26 cellular contexts compared by ENCODE assay signal in the genomic region with DNA sequence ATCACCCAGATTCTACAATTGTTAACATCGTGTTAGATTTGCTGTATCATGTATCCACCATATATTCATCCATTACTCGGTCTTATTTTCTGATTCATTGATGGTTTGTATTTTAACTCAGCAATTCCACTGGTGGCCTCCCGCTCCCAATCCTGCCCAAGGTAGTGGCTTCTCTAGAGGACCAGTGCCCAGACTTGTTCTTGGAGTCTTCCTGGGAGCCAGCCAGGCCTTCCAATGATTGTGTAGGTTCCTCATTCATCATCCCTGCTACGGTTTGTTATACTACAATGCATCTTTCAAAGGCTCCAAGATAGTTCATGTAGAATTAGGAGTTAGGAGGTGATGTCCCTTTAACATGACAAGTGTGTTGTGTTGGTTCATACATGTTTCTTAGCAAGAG.
A peak's percentile ranks its signal among the peaks of the same experiment; 100 is the strongest.
DNase-seq lines count a peak whose midpoint lies in the region; ATAC-seq, FAIRE-seq and TF ChIP-seq lines count a peak whose summit lies in the region.
"Had no signal": no experiment of that assay in that cellular context is flagged by ENCODE, and none has a peak within 500 bp of the region (broad histone marks: within the 10 kb centered on the region; RNA-seq: fewer than 3 reads in every experiment).

No MANE protein-coding gene starts in this region.

- TF ChIP-seq EP300 in HepG2 (IDR thresholded peaks at IDR 0.05; ENCODE audit: low read depth in 2 of 2, low read length in 2 of 2), result no peak
- no peak for TF ChIP-seq EP300 in HepG2 (CRISPR knock-in tag; IDR thresholded peaks at IDR 0.05; ENCODE audit: borderline replicate concordance)

- FAIRE-seq in keratinocyte (lab: Jason Lieb, UNC) (peak; percentile 90), HepG2 (lab: Jason Lieb, UNC) (no peak)
- FAIRE-seq: A204.1, D721Med, GM12878, GM19239, H54 had no signal

- TF ChIP-seq POLR2A in breast epithelium (IDR thresholded peaks at IDR 0.05) (no peak), HepG2 (IDR thresholded peaks at IDR 0.05; ENCODE audit: insufficient read depth in 1 of 2, low read depth in 2 of 2, low read length in 2 of 2) (no peak)

- peak overlapping the region; percentile 83 for H2AFZ ChIP-seq in mammary epithelial cell (ENCODE audit: low read depth, low read length)
- H2AFZ ChIP-seq in keratinocyte (ENCODE audit: control insufficient read depth, low read length), result no peak overlapping the region
- no peak overlapping the region for H2AFZ ChIP-seq in HepG2 (ENCODE audit: low read length)

- BruUV-seq in MCF 10A (replicated peaks; lab: Mats Ljungman, UMichigan) (no TSS peak), mammary epithelial cell (replicated peaks; lab: Mats Ljungman, UMichigan) (no TSS peak), HepG2 (replicated peaks; lab: Mats Ljungman, UMichigan) (no TSS peak)

- no peaks in the 10 kb centered on the region for H3K9me1 ChIP-seq in keratinocyte (ENCODE audit: control insufficient read depth, extremely low read depth, insufficient read depth, low read length)

- H3K4me2 ChIP-seq in mammary epithelial cell (ENCODE audit: insufficient read depth, low read depth, low read length), result peak overlapping the region; percentile 13
- H3K4me2 ChIP-seq in keratinocyte (ENCODE audit: control insufficient read depth, extremely low read depth, insufficient read depth, low read depth, low read length), result peak overlapping the region; percentile 20
- H3K4me2 ChIP-seq in HepG2 (ENCODE audit: low read depth, low read length), result no peak overlapping the region
- H3K4me2 ChIP-seq: BLaER1 had no signal

- H3K36me3 ChIP-seq in breast epithelium, result no peaks in the 10 kb centered on the region
- no peaks in the 10 kb centered on the region for H3K36me3 ChIP-seq in mammary epithelial cell (ENCODE audit: insufficient read depth, low read length)
- H3K36me3 ChIP-seq in keratinocyte (ENCODE audit: control insufficient read depth in 2 of 2, extremely low read depth in 1 of 2, insufficient read depth in 2 of 2, low read length in 2 of 2), result no peaks in the 10 kb centered on the region
- H3K36me3 ChIP-seq in HepG2 (replicated peaks in 1 of 2; ENCODE audit: control insufficient read depth in 1 of 2, insufficient read depth in 2 of 2, low read length in 2 of 2), result no peaks in the 10 kb centered on the region
- H3K36me3 ChIP-seq: BLaER1, HAP-1 had no signal

- H3K36me3 Mint-ChIP-seq in MCF 10A (ENCODE audit: insufficient read depth, unreplicated experiment), result peaks cover 4% of the 10 kb centered on the region
- H3K36me3 Mint-ChIP-seq: CD8-positive, alpha-beta memory T cell had no signal

- H3K4me1 Mint-ChIP-seq in MCF 10A (ENCODE audit: insufficient read depth, unreplicated experiment), result peaks cover 12% of the 10 kb centered on the region
- H3K4me1 Mint-ChIP-seq: B cell; CD8-positive, alpha-beta memory T cell had no signal

- H3K9ac ChIP-seq in mammary epithelial cell (ENCODE audit: insufficient read depth, low read length), result no peak overlapping the region
- H3K9ac ChIP-seq in keratinocyte (ENCODE audit: control insufficient read depth, extremely low read depth, insufficient read depth, low read length), result no peak overlapping the region
- H3K9ac ChIP-seq in HepG2 (ENCODE audit: insufficient read depth, low read depth, low read length), result no peak overlapping the region
- H3K9ac ChIP-seq: BLaER1 had no signal

- H3K4me3 ChIP-seq in breast epithelium, result no peak overlapping the region
- no peak overlapping the region for H3K4me3 ChIP-seq in mammary epithelial cell (replicated peaks in 1 of 3; ENCODE audit: insufficient read depth in 1 of 3, low read depth in 2 of 3, low read length in 3 of 3)
- no peak overlapping the region for H3K4me3 ChIP-seq in keratinocyte (ENCODE audit: control insufficient read depth in 2 of 3, extremely low read depth in 1 of 3, insufficient read depth in 2 of 3, low read depth in 1 of 3, low read length in 3 of 3)
- H3K4me3 ChIP-seq in HepG2 (replicated peaks in 1 of 3; ENCODE audit: insufficient read depth in 1 of 3, low read depth in 2 of 3, low read length in 3 of 3), result no peak overlapping the region
- H3K4me3 ChIP-seq: BLaER1, GM12878, HAP-1 had no signal

- DNase-seq in MCF 10A (ENCODE audit: unreplicated experiment), result peak; percentile 34
- no peak for DNase-seq in breast epithelium (ENCODE audit: low spot score in 2 of 2)
- peak; percentile 87 for DNase-seq in mammary epithelial cell
- DNase-seq in epithelial cell of prostate (ENCODE audit: low read depth, low spot score), result peak; percentile 44
- DNase-seq in keratinocyte (ENCODE audit: low read depth, low spot score), result peak; percentile 56
- DNase-seq in HepG2 (ENCODE audit: low spot score), result no peak
- no peak for DNase-seq in HuH-7.5 (ENCODE audit: low spot score)
- no peak for DNase-seq in CD1c-positive myeloid dendritic cell (ENCODE audit: extremely low spot score)
- DNase-seq: CD4-positive, alpha-beta T cell; CD8-positive, alpha-beta memory T cell; DMS 273 treated with DMSO at 0.1 percent for 48 hours; DMS79; EL; GDM1; GOT3; HFFc6 had no signal

- intact Hi-C loops in MCF 10A (cut with micrococcal nuclease) (no loop called here), breast epithelium (cut with DNase I; ENCODE audit: low total_unique reads) (no loop called here), mammary epithelial cell (cut with micrococcal nuclease) (loop anchor here (5.0 kb wide), 2 partner anchors 82 to 97 kb away; no protein-coding TSS in a partner anchor), HepG2 (cut with micrococcal nuclease; ENCODE audit: unreplicated experiment) (no loop called here)

- no peak overlapping the region for H3K27ac Mint-ChIP-seq in MCF 10A (ENCODE audit: low read depth, unreplicated experiment)
- H3K27ac Mint-ChIP-seq: B cell; CD4-positive, alpha-beta T cell; CD8-positive, alpha-beta memory T cell; HFFc6 had no signal

- TF ChIP-seq RAD21 in HepG2 (CRISPR knock-in tag; IDR thresholded peaks at IDR 0.05), result no peak

- H4K20me1 ChIP-seq in mammary epithelial cell (ENCODE audit: insufficient read depth, low read length), result no peaks in the 10 kb centered on the region
- no peaks in the 10 kb centered on the region for H4K20me1 ChIP-seq in keratinocyte (ENCODE audit: control insufficient read depth, extremely low read depth, insufficient read depth, low read length)
- no peaks in the 10 kb centered on the region for H4K20me1 ChIP-seq in HepG2 (ENCODE audit: insufficient read depth, low read length)
- H4K20me1 ChIP-seq: BLaER1 had no signal

- H3K79me2 ChIP-seq in mammary epithelial cell (ENCODE audit: insufficient read depth, low read length) (no peaks in the 10 kb centered on the region), keratinocyte (ENCODE audit: control insufficient read depth, insufficient read depth, low read length) (no peaks in the 10 kb centered on the region), HepG2 (ENCODE audit: insufficient read depth, low read length) (no peaks in the 10 kb centered on the region)

- H3K27ac ChIP-seq in breast epithelium, result no peak overlapping the region
- peak overlapping the region; percentile 33 for H3K27ac ChIP-seq in mammary epithelial cell (ENCODE audit: insufficient read depth, low read depth, low read length)
- peak overlapping the region; percentile 41 for H3K27ac ChIP-seq in epithelial cell of prostate
- no peak overlapping the region for H3K27ac ChIP-seq in keratinocyte (ENCODE audit: control insufficient read depth, insufficient read depth, low read length)
- no peak overlapping the region for H3K27ac ChIP-seq in HepG2 (ENCODE audit: extremely low read length, insufficient read depth, low read length)
- H3K27ac ChIP-seq: 22Rv1, BLaER1, C4-2B had no signal

- TF ChIP-seq CTCF in MCF 10A (IDR thresholded peaks at IDR 0.05; ENCODE audit: unreplicated experiment) (no peak), breast epithelium (IDR thresholded peaks at IDR 0.05) (no peak), mammary epithelial cell (conservative IDR thresholded peaks at IDR 0.05 in 1 of 2, IDR thresholded peaks at IDR 0.05 in 1 of 2; ENCODE audit: extremely low read depth in 1 of 2, insufficient read depth in 1 of 2, low read depth in 1 of 2, low read length in 2 of 2) (no peak), keratinocyte (optimal IDR thresholded peaks at IDR 0.05 in 1 of 3, IDR thresholded peaks at IDR 0.05 in 1 of 3, conservative IDR thresholded peaks at IDR 0.05 in 1 of 3; ENCODE audit: extremely low read depth in 1 of 3, insufficient read depth in 2 of 3, low read length in 3 of 3) (no peak), HepG2 (CRISPR knock-in tag; IDR thresholded peaks at IDR 0.05) (no peak)

- dilution Hi-C loops in mammary epithelial cell (cut with HindIII; ENCODE audit: low sequenced_read_pairs) (no loop called here), keratinocyte (cut with MboI; ENCODE audit: extremely low pct_ligation_motif_present, low sequenced_read_pairs) (no loop called here)

- POLR2A ChIA-PET in MCF 10A (lab: Yijun Ruan, JAX) (no interaction called here), HepG2 (lab: Yijun Ruan, JAX) (no interaction called here)

- H3K9me3 Mint-ChIP-seq in MCF 10A (ENCODE audit: unreplicated experiment), result no peaks in the 10 kb centered on the region
- H3K9me3 Mint-ChIP-seq: CD4-positive, alpha-beta T cell had no signal

- H3K27me3 ChIP-seq in breast epithelium (no peaks in the 10 kb centered on the region), mammary epithelial cell (ENCODE audit: insufficient read depth, low read length) (no peaks in the 10 kb centered on the region), keratinocyte (ENCODE audit: control insufficient read depth, extremely low read depth, insufficient read depth, low read length) (no peaks in the 10 kb centered on the region), HepG2 (ENCODE audit: control insufficient read depth in 1 of 2, insufficient read depth in 2 of 2, low read length in 2 of 2) (no peaks in the 10 kb centered on the region)
- H3K27me3 ChIP-seq: BLaER1 had no signal

- in situ Hi-C loops in mammary epithelial cell (cut with MboI; ENCODE audit: low sequenced_read_pairs in 2 of 2) (loop anchor here in 1 of 2 donors (25.0 kb wide), 2 partner anchors 197 to 722 kb away; no protein-coding TSS in a partner anchor), HepG2 (cut with HindIII; ENCODE audit: extremely low pct_ligation_motif_present, low pct_unique_long_range_greater_than_20kb) (no loop called here)

- CTCF ChIA-PET in MCF 10A (lab: Yijun Ruan, JAX), result no interaction called here
- CTCF ChIA-PET in mammary epithelial cell (lab: Charles Lee; ENCODE audit: low non-redundant PET), result no interaction called here
- CTCF ChIA-PET in HepG2 (lab: Yijun Ruan, JAX; ENCODE audit: low intra/inter-chr PET ratio, low total read pairs), result no interaction called here

- H3K27me3 Mint-ChIP-seq in MCF 10A (ENCODE audit: insufficient read depth, unreplicated experiment), result no peaks in the 10 kb centered on the region
- H3K27me3 Mint-ChIP-seq: B cell; CD4-positive, alpha-beta T cell had no signal

- ATAC-seq in HepG2, result no peak
- ATAC-seq: GM12878 had no signal

- no peaks in the 10 kb centered on the region for H3K4me1 ChIP-seq in breast epithelium
- peaks cover 81% of the 10 kb centered on the region for H3K4me1 ChIP-seq in mammary epithelial cell (ENCODE audit: insufficient read depth, low read length)
- H3K4me1 ChIP-seq in keratinocyte (ENCODE audit: control insufficient read depth, extremely low read depth, insufficient read depth, low read length), result peaks cover 33% of the 10 kb centered on the region
- H3K4me1 ChIP-seq in HepG2 (ENCODE audit: insufficient read depth, low read length), result no peaks in the 10 kb centered on the region
- H3K4me1 ChIP-seq: BLaER1, HAP-1 had no signal

- H3K9me3 ChIP-seq in breast epithelium (no peaks in the 10 kb centered on the region), mammary epithelial cell (replicated peaks; ENCODE audit: insufficient read depth, low read length) (no peaks in the 10 kb centered on the region), keratinocyte (ENCODE audit: control insufficient read depth, low read depth, low read length) (no peaks in the 10 kb centered on the region), HepG2 (ENCODE audit: low read length) (no peaks in the 10 kb centered on the region)
- H3K9me3 ChIP-seq: BLaER1, HAP-1 had no signal

- 25% methylated on average over 4 of the region's 4 CpGs for WGBS in mammary epithelial cell (ENCODE audit: low coverage, missing lambda C conversion rate)
- 18% methylated on average over 4 of the region's 4 CpGs for WGBS in HepG2 (ENCODE audit: low lambda C conversion rate)

- no peak overlapping the region for H3K4me3 Mint-ChIP-seq in MCF 10A (ENCODE audit: unreplicated experiment)
- H3K4me3 Mint-ChIP-seq: B cell; CD4-positive, alpha-beta T cell; CD8-positive, alpha-beta memory T cell; HFFc6 had no signal

Comparison
In these comparisons a context has a peak if more than half of its experiments do, and no peak if none do; other contexts are left out.
1. DNase-seq: peak in MCF 10A (single experiment), mammary epithelial cell (single experiment), epithelial cell of prostate (single experiment) and keratinocyte (single experiment); none in breast epithelium (0 of 2), HepG2 (single experiment), HuH-7.5 (single experiment) and CD1c-positive myeloid dendritic cell (single experiment).
2. H3K27ac ChIP-seq: peak in mammary epithelial cell (single experiment) and epithelial cell of prostate (single experiment); none in breast epithelium (0 of 2), keratinocyte (single experiment) and HepG2 (single experiment).